ENCODE assay signal across 21 cellular contexts in the genomic region with DNA sequence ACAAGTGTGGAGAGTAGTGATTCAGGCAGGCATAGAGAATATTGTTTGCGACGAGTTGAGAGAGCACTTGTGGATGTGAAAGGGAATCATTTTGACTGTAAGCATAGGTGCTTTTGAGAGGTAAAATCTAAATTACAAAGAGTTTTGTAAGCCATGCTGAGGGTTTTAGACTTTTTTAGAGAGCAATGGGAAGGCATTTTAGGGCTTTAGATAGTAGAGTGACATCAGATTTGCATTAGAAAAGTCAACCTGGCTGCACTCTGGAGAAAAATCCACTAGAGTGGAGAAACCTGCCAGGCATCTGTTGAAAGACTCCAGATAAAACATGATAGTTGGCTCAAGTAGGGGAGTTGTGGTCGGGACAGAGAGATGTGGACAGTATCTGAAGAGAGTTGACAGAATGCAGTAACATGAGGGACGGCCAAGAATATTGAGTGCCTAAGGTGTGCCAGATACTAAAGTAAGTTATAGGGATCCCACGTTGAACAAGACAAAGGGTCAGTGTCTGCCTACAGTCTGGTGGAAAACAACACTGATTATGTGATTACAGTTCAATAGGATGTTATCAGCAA.
"Had no signal": no experiment of that assay in that cellular context is flagged by ENCODE, and none has a peak within 500 bp of the region (broad histone marks: within the 10 kb centered on the region; RNA-seq: fewer than 3 reads in every experiment).

No MANE protein-coding gene starts in this region.

- H3K36me3 ChIP-seq: breast epithelium, pancreas had no signal

- H3K27ac ChIP-seq: adrenal gland, breast epithelium, coronary artery, esophagus squamous epithelium, heart right ventricle, pancreas, psoas muscle, upper lobe of right lung had no signal

- H3K9me3 ChIP-seq: adrenal gland, breast epithelium, esophagus squamous epithelium, heart right ventricle, pancreas, psoas muscle, upper lobe of right lung had no signal

- ATAC-seq: activated CD4-positive, alpha-beta T cell treated with anti-CD3 and anti-CD28 coated beads for 36 hours; activated T-helper 17 cell treated with anti-CD3 and anti-CD28 coated beads, Interleukin-2, amount 50 U/mL, for 72 hours; pancreas; upper lobe of right lung had no signal

- H3K4me3 ChIP-seq: adrenal gland, breast epithelium, coronary artery, esophagus squamous epithelium, heart right ventricle, pancreas, psoas muscle, upper lobe of right lung had no signal

- H3K27me3 ChIP-seq: adrenal gland, breast epithelium, esophagus squamous epithelium, heart right ventricle, pancreas, upper lobe of right lung had no signal

- H3K4me1 ChIP-seq: adrenal gland, breast epithelium, pancreas, upper lobe of right lung had no signal

- DNase-seq: activated B cell treated with CpG ODN at 0.5 μM for 24 hours; activated CD4-positive, alpha-beta T cell treated with anti-CD3 and anti-CD28 coated beads for 36 hours; activated CD4-positive, alpha-beta T cell treated with anti-CD3 and anti-CD28 coated beads, Interleukin-2, amount 50 U/mL, for 4 hours; activated CD8-positive, alpha-beta memory T cell treated with anti-CD3 and anti-CD28 coated beads for 24 hours; activated CD8-positive, alpha-beta memory T cell treated with anti-CD3 and anti-CD28 coated beads, Interleukin-2, amount 50 U/mL, for 4 hours; activated naive CD4-positive, alpha-beta T cell; activated T-cell treated with anti-CD3 and anti-CD28 coated beads, Interleukin-2, amount 50 U/mL, for 24 hours; adrenal gland; endodermal cell; esophagus squamous epithelium; heart right ventricle; pancreas; psoas muscle; right cardiac atrium; stimulated activated CD4-positive, alpha-beta T cell treated with anti-CD3 and anti-CD28 coated beads, Interleukin-4, amount 100 ng/mL, for 24 hours; stimulated activated naive CD4-positive, alpha-beta T cell treated with Interleukin-2 at 50 U/mL for 16 hours; T-helper 9 cell; upper lobe of right lung had no signal
